In genomic region chr1:159774465-159774864, GRCh38 we compare ENCODE assay signal across 1 cellular context.
A peak's percentile ranks its signal among the peaks of the same experiment; 100 is the strongest.
TF ChIP-seq lines count a peak whose summit lies in the region.

No MANE protein-coding gene starts in this region.

TF ChIP-seq in endothelial cell of umbilical vein, 7 proteins besides CTCF, POLR2A, EP300 and RAD21 (continued from another document):
- TF ChIP-seq POLR2AphosphoS5 (IDR thresholded peaks at IDR 0.05; ENCODE audit: insufficient read depth, low read depth, low read length) (peak; percentile 71), EZH2 (IDR thresholded peaks at IDR 0.05; ENCODE audit: borderline replicate concordance, low read depth, low read length, severe bottlenecking) (no peak), GATA2 (IDR thresholded peaks at IDR 0.05; ENCODE audit: insufficient read depth, insufficient read length, low read depth, low read length) (peak; percentile 79), JUN (IDR thresholded peaks at IDR 0.05; ENCODE audit: borderline replicate concordance, insufficient read depth, insufficient read length, low read depth) (no peak), MYC (IDR thresholded peaks at IDR 0.05; ENCODE audit: low read depth, low read length) (no peak), FOS (IDR thresholded peaks at IDR 0.05; ENCODE audit: borderline replicate concordance, insufficient read depth, low read length) (no peak)
